ENCODE assay signal across 8 cellular contexts in the genomic region with DNA sequence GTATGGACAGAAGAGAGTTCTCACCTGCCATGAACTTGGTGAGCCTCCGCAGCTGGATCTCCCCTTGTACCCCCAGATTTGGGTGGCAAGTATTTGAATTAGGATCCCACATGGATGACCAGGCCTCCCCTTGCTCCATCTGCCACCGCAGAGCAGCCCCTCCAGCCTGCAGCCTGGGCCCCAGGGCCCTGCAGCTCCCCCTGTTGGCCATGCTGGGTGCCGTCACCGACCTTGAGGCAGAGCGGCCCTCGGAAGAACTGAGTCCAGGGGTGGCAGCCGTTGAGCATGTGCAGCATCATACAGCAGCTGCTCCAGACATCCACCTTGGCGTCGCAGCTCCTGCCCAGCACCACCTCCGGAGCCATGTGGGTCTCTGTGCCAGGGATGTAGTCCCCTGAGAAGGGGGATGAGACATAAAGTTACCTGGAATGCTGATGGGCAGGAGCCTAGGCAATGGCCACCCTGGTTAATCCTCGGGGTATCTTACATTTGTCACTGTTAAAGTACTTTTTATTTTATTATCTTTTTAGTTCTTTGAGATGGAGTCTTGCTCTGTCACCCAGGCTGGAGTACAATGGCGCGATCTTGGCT. TPM values are rescaled to one million over a fixed set of nuclear protein-coding genes. Genes with fewer than 3 reads are reported as not detected.
DNase-seq lines count a peak whose midpoint lies in the region; ATAC-seq, FAIRE-seq and TF ChIP-seq lines count a peak whose summit lies in the region.

No MANE protein-coding gene starts in this region.

- DNase-seq in NCI-H2196 (lab: John Stamatoyannopoulos, UW; ENCODE audit: unreplicated experiment), result peak; percentile 17
- no peak for DNase-seq in NCI-H2196 treated with DMSO at 0.1 percent for 48 hours (lab: John Stamatoyannopoulos, UW; ENCODE audit: unreplicated experiment)
- peak; percentile 66 for DNase-seq in WERI-Rb-1
- no peak for DNase-seq in cardiac fibroblast (ENCODE audit: low read depth in 2 of 2)
- no peak for DNase-seq in pancreas
- DNase-seq in EL, result no peak
- no peak for DNase-seq in NK-92 (lab: John Stamatoyannopoulos, UW; ENCODE audit: unreplicated experiment)

- H3K36me3 ChIP-seq in WERI-Rb-1 (peaks cover 85% of the 10 kb centered on the region), pancreas (peaks cover 0 to 81% (median 33%) of the 10 kb centered on the region in 3 donors)

- ATAC-seq in pancreas (peak; percentile 26 to 70 (median 38)), GM21381 (IDR thresholded peaks at IDR 0.05; ENCODE audit: unreplicated experiment) (no peak)

- H3K27me3 ChIP-seq in WERI-Rb-1 (ENCODE audit: insufficient read depth, low read depth, severe bottlenecking) (no peaks in the 10 kb centered on the region), pancreas (no peaks in the 10 kb centered on the region)

- H3K9me3 ChIP-seq in WERI-Rb-1 (ENCODE audit: severe bottlenecking) (no peaks in the 10 kb centered on the region), pancreas (no peaks in the 10 kb centered on the region)

- no peak overlapping the region for H3K4me3 ChIP-seq in WERI-Rb-1 (ENCODE audit: low read depth, low read length)
- H3K4me3 ChIP-seq in cardiac fibroblast (replicated peaks in 1 of 2; ENCODE audit: low read depth in 2 of 2, low read length in 2 of 2), result no peak overlapping the region
- no peak overlapping the region for H3K4me3 ChIP-seq in pancreas

- peak overlapping the region; percentile 17; the same call in 1 of the 2 replicates for H3K27ac ChIP-seq in WERI-Rb-1
- no peak overlapping the region for H3K27ac ChIP-seq in pancreas

- 69 to 73% methylated on average over 13 of the region's 13 CpGs for WGBS in pancreas, 2 donors

- peak; percentile 95 for TF ChIP-seq CTCF in WERI-Rb-1 (IDR thresholded peaks at IDR 0.05; ENCODE audit: low read depth, low read length)
- TF ChIP-seq CTCF in cardiac fibroblast (IDR thresholded peaks at IDR 0.05; ENCODE audit: low read depth, low read length), result peak; percentile 80
- TF ChIP-seq CTCF in pancreas (IDR thresholded peaks at IDR 0.05), result peak in 2 of 4 donors; percentile 32 to 37

- FAIRE-seq in pancreas (lab: Jason Lieb, UNC), result no peak

- no peaks in the 10 kb centered on the region for H3K4me1 ChIP-seq in pancreas

- intact Hi-C loops in pancreas (cut with DNase I), result no loop called here

RNA-seq across cellular contexts. Expression of a gene that starts 9.0 kb away (rescaled TPM):
- under 1 TPM in 2 of 6 donors, not detected in 4; 0.12 to 0.14 TPM for total RNA-seq in pancreas
- polyA plus RNA-seq in pancreas, result under 1 TPM; 0.07 to 0.19 TPM

RNA-seq across cellular contexts. Expression of a gene that starts 45.9 kb away (rescaled TPM):
- total RNA-seq in pancreas, result 10 to 100 TPM in 1 of 6 donors, 1 to 10 TPM in 5; 6.1 to 16.4 (median 7.3) TPM
- 10 to 100 TPM; 13.2 to 16.2 TPM for polyA plus RNA-seq in pancreas

RNA-seq across cellular contexts. Expression of a gene that starts 49.2 kb away (rescaled TPM):
- 10 to 100 TPM in 2 of 6 donors, 1 to 10 TPM in 4; 1.9 to 22.1 (median 4.6) TPM for total RNA-seq in pancreas
- 1 to 10 TPM; 5.2 to 7.0 TPM for polyA plus RNA-seq in pancreas

Comparison
In these comparisons a context has a peak if more than half of its experiments do, and no peak if none do; other contexts are left out.
1. DNase-seq: peak in NCI-H2196 (single experiment) and WERI-Rb-1 (single experiment); none in NCI-H2196 treated with DMSO at 0.1 percent for 48 hours (single experiment), cardiac fibroblast (0 of 2), pancreas (0 of 6), EL (single experiment) and NK-92 (single experiment).